In the genomic region with DNA sequence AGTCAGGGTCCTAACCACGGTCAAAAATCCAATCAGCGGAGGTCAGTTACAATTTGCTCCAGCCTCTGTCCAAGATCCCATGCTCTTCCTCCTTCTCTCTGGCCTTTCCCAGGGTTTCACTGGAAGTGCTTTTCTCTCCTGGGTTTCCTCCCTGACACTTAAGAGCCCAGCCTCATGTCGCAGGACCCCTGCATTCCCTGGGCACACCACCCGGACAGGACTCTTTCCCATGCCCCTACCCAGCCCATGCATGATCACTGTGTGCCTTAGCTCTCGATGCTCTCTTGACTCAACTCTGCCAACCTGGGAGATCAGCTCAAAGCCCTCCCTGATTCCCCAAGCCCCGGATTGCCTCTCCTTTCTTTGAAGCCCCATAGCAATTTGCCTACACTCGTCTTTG, we compare ENCODE assay signal across 22 cellular contexts. TPM values are rescaled to one million over a fixed set of nuclear protein-coding genes. Genes with fewer than 3 reads are reported as not detected.
DNase-seq lines count a peak whose midpoint lies in the region; ATAC-seq, FAIRE-seq and TF ChIP-seq lines count a peak whose summit lies in the region.
"Had no signal": no experiment of that assay in that cellular context is flagged by ENCODE, and none has a peak within 500 bp of the region (broad histone marks: within the 10 kb centered on the region; RNA-seq: fewer than 3 reads in every experiment).

No MANE protein-coding gene starts in this region.

- H3K9me2 ChIP-seq in Loucy (replicated peaks; ENCODE audit: low read depth, low read length) = no peaks in the 10 kb centered on the region

- H3K4me3 ChIP-seq in Loucy (ENCODE audit: low read length, poor library complexity, severe bottlenecking) = peak overlapping the region; percentile 56
- no peak overlapping the region for H3K4me3 ChIP-seq in astrocyte (ENCODE audit: insufficient read depth, low read depth, low read length)
- no peak overlapping the region for H3K4me3 ChIP-seq in neuronal stem cell (ENCODE audit: low read length in 2 of 2)
- H3K4me3 ChIP-seq: body of pancreas, K562, SJCRH30 had no signal

- peak overlapping the region; percentile 1 for H3K18ac ChIP-seq in neuronal stem cell (ENCODE audit: low read length)

- no peaks in the 10 kb centered on the region for H3K79me1 ChIP-seq in neuronal stem cell (ENCODE audit: low read depth, low read length)

- CTCF ChIA-PET in activated CD4-positive, alpha-beta T cell treated with anti-CD3 and anti-CD28 coated beads for 36 hours (lab: Charles Lee) = interaction anchor here (0.6 to 4.1 kb wide), 17 partner anchors 9 to 278 kb away, joined by 3 to 25 read pairs (median 4); a partner anchor contains a TSS

- peak overlapping the region; percentile 67 for H3K4me2 ChIP-seq in Loucy (ENCODE audit: low read depth, low read length, poor library complexity, severe bottlenecking)
- H3K4me2 ChIP-seq in astrocyte (ENCODE audit: low read length) = no peak overlapping the region
- no peak overlapping the region for H3K4me2 ChIP-seq in neuronal stem cell (ENCODE audit: insufficient read depth, low read length, poor library complexity, severe bottlenecking)

- H3K36me3 ChIP-seq in Loucy (ENCODE audit: insufficient read depth, low read length) (no peaks in the 10 kb centered on the region), astrocyte (ENCODE audit: insufficient read depth, low read length) (no peaks in the 10 kb centered on the region), neuronal stem cell (replicated peaks in 1 of 2; ENCODE audit: control insufficient read depth in 2 of 2, insufficient read depth in 2 of 2, low read length in 2 of 2) (no peaks in the 10 kb centered on the region)
- H3K36me3 ChIP-seq: SJCRH30 had no signal

- no peak for DNase-seq in activated CD4-positive, alpha-beta T cell treated with anti-CD3 and anti-CD28 coated beads for 36 hours
- DNase-seq in activated CD4-positive, alpha-beta T cell treated with anti-CD3 and anti-CD28 coated beads for 4 hours = no peak
- DNase-seq in astrocyte (ENCODE audit: low read depth) = no peak
- no peak for DNase-seq in neuronal stem cell (ENCODE audit: low spot score)
- DNase-seq in activated CD8-positive, alpha-beta memory T cell treated with anti-CD3 and anti-CD28 coated beads, Interleukin-2, amount 50 U/mL, for 4 hours = no peak
- no peak for DNase-seq in hippocampal formation (lab: John Stamatoyannopoulos, UW)
- DNase-seq: body of pancreas; effector CD8-positive, alpha-beta T cell; head of caudate nucleus; HFFc6 had no signal

- H4K20me1 ChIP-seq in Loucy (ENCODE audit: insufficient read depth, low read length, poor library complexity, severe bottlenecking) (no peaks in the 10 kb centered on the region), astrocyte (ENCODE audit: insufficient read depth, low read length) (no peaks in the 10 kb centered on the region)

- H3K36me3 Mint-ChIP-seq in activated CD4-positive, alpha-beta T cell treated with anti-CD3 and anti-CD28 coated beads for 36 hours (ENCODE audit: low read depth) = peaks cover 1% of the 10 kb centered on the region
- H3K36me3 Mint-ChIP-seq in astrocyte (ENCODE audit: low read depth, unreplicated experiment) = peaks cover 2% of the 10 kb centered on the region

- no peak overlapping the region for H2BK12ac ChIP-seq in neuronal stem cell (ENCODE audit: low read length)

- H3K23ac ChIP-seq in neuronal stem cell (ENCODE audit: low read depth, low read length, poor library complexity) = no peak overlapping the region

- H3F3A ChIP-seq in Loucy (ENCODE audit: low read depth) = no peaks in the 10 kb centered on the region

- H3K9ac ChIP-seq in Loucy (ENCODE audit: low read depth, low read length, poor library complexity, severe bottlenecking) (peak overlapping the region; percentile 69), astrocyte (ENCODE audit: low read length) (no peak overlapping the region), neuronal stem cell (ENCODE audit: low read depth, low read length, poor library complexity) (no peak overlapping the region)

- no peaks in the 10 kb centered on the region for H3K9me3 ChIP-seq in Loucy (ENCODE audit: insufficient read depth, low read depth, low read length)
- H3K9me3 ChIP-seq in astrocyte (ENCODE audit: insufficient read depth, low read depth, low read length) = no peaks in the 10 kb centered on the region
- no peaks in the 10 kb centered on the region for H3K9me3 ChIP-seq in neuronal stem cell (replicated peaks in 1 of 2; ENCODE audit: control insufficient read depth in 2 of 2, insufficient read depth in 1 of 2, low read depth in 1 of 2, low read length in 2 of 2)
- H3K9me3 ChIP-seq: body of pancreas, SJCRH30 had no signal

- H3K27ac Mint-ChIP-seq in activated CD4-positive, alpha-beta T cell treated with anti-CD3 and anti-CD28 coated beads for 36 hours = peak overlapping the region; percentile 14
- H3K27ac Mint-ChIP-seq in astrocyte (ENCODE audit: unreplicated experiment) = peak overlapping the region; percentile 29
- H3K27ac Mint-ChIP-seq: HFFc6 had no signal

- no peaks in the 10 kb centered on the region for H3K27me3 Mint-ChIP-seq in activated CD4-positive, alpha-beta T cell treated with anti-CD3 and anti-CD28 coated beads for 36 hours
- peaks cover 36% of the 10 kb centered on the region for H3K27me3 Mint-ChIP-seq in astrocyte (ENCODE audit: low read depth, unreplicated experiment)

- TF ChIP-seq CTCF in Loucy (conservative IDR thresholded peaks at IDR 0.05; ENCODE audit: low read length) = no peak
- TF ChIP-seq CTCF in astrocyte (IDR thresholded peaks at IDR 0.05; ENCODE audit: insufficient read depth, low read depth, low read length) = no peak

- no peak overlapping the region for H4K91ac ChIP-seq in neuronal stem cell (ENCODE audit: low read depth, low read length, poor library complexity)

- no peak overlapping the region for H3K27ac ChIP-seq in astrocyte (ENCODE audit: low read depth, low read length)
- no peak overlapping the region for H3K27ac ChIP-seq in neuronal stem cell (replicated peaks; ENCODE audit: low read length)
- H3K27ac ChIP-seq: body of pancreas, SJCRH30 had no signal

- WGBS in neuronal stem cell (ENCODE audit: extremely low coverage in 2 of 2, insufficient read length in 2 of 2, insufficient replicate concordance in 1 of 2), 2 donors = no CpG with 5 or more reads among the region's 7 CpGs

- intact Hi-C loops in activated CD4-positive, alpha-beta T cell treated with anti-CD3 and anti-CD28 coated beads for 36 hours (cut with DNase I, micrococcal nuclease) = no loop called here

- H3K4ac ChIP-seq in neuronal stem cell (ENCODE audit: low read length) = no peak overlapping the region

- H2BK5ac ChIP-seq in neuronal stem cell (ENCODE audit: low read length) = no peak overlapping the region

- FAIRE-seq in astrocyte (lab: Jason Lieb, UNC) = no peak
- FAIRE-seq: RCC 7860 had no signal

- H3K4me1 Mint-ChIP-seq in activated CD4-positive, alpha-beta T cell treated with anti-CD3 and anti-CD28 coated beads for 36 hours = peaks cover 40% of the 10 kb centered on the region
- H3K4me1 Mint-ChIP-seq in astrocyte (ENCODE audit: low read depth, unreplicated experiment) = peaks cover 11% of the 10 kb centered on the region

- POLR2A ChIA-PET in activated CD4-positive, alpha-beta T cell treated with anti-CD3 and anti-CD28 coated beads for 36 hours (lab: Charles Lee) = no interaction called here

- no peaks in the 10 kb centered on the region for H3K9me3 Mint-ChIP-seq in activated CD4-positive, alpha-beta T cell treated with anti-CD3 and anti-CD28 coated beads for 36 hours (ENCODE audit: low read depth)
- H3K9me3 Mint-ChIP-seq in astrocyte (ENCODE audit: unreplicated experiment) = no peaks in the 10 kb centered on the region
- H3K9me3 Mint-ChIP-seq: HFFc6 had no signal

- H3K27me3 ChIP-seq in Loucy (ENCODE audit: insufficient read depth, low read length, poor library complexity, severe bottlenecking) = no peaks in the 10 kb centered on the region
- peaks cover 21% of the 10 kb centered on the region for H3K27me3 ChIP-seq in astrocyte (ENCODE audit: insufficient read depth, low read length)
- H3K27me3 ChIP-seq in neuronal stem cell (ENCODE audit: control insufficient read depth in 3 of 3, insufficient read depth in 3 of 3, low read depth in 1 of 3, low read length in 3 of 3) = peaks cover 0 to 41% (median 0%) of the 10 kb centered on the region in 3 experiments
- H3K27me3 ChIP-seq: body of pancreas had no signal

- peak overlapping the region; percentile 83; the same call in 1 of the 2 replicates for H2AFZ ChIP-seq in Loucy (ENCODE audit: low read length)
- H2AFZ ChIP-seq in astrocyte (ENCODE audit: low read depth, low read length) = no peak overlapping the region
- H2AFZ ChIP-seq in neuronal stem cell (ENCODE audit: low read length) = peak overlapping the region; percentile 60

- no peak for ATAC-seq in activated CD4-positive, alpha-beta T cell treated with anti-CD3 and anti-CD28 coated beads for 36 hours
- ATAC-seq in HG02759 (IDR thresholded peaks at IDR 0.05; ENCODE audit: unreplicated experiment) = no peak
- ATAC-seq: body of pancreas had no signal

- no peak overlapping the region for H2BK15ac ChIP-seq in neuronal stem cell (ENCODE audit: low read length)

- H3K14ac ChIP-seq in neuronal stem cell (ENCODE audit: low read length) = no peak overlapping the region

- no peak overlapping the region for H4K8ac ChIP-seq in neuronal stem cell (ENCODE audit: low read depth, low read length)

- no peak overlapping the region for H3K4me3 Mint-ChIP-seq in activated CD4-positive, alpha-beta T cell treated with anti-CD3 and anti-CD28 coated beads for 36 hours
- H3K4me3 Mint-ChIP-seq in astrocyte (ENCODE audit: unreplicated experiment) = no peak overlapping the region
- H3K4me3 Mint-ChIP-seq: HFFc6 had no signal

- H3K79me2 ChIP-seq in Loucy (ENCODE audit: insufficient read depth, low read length) (no peaks in the 10 kb centered on the region), astrocyte (ENCODE audit: insufficient read depth, low read length) (no peaks in the 10 kb centered on the region)

- H3K4me1 ChIP-seq in Loucy (ENCODE audit: insufficient read depth, low read length, poor library complexity, severe bottlenecking) (peaks cover 37% of the 10 kb centered on the region), astrocyte (ENCODE audit: insufficient read depth, low read length) (no peaks in the 10 kb centered on the region), neuronal stem cell (ENCODE audit: control insufficient read depth in 2 of 2, insufficient read depth in 1 of 2, low read depth in 1 of 2, low read length in 2 of 2) (peaks cover 7 to 15% of the 10 kb centered on the region in 2 donors)
- H3K4me1 ChIP-seq: body of pancreas, SJCRH30 had no signal

- H2BK120ac ChIP-seq in neuronal stem cell (ENCODE audit: low read depth, low read length) = no peak overlapping the region

- H2AK5ac ChIP-seq in neuronal stem cell (ENCODE audit: low read depth, low read length) = no peak overlapping the region

RNA-seq across cellular contexts. Expression of a gene that starts 15.5 kb away (rescaled TPM):
- total RNA-seq in activated CD4-positive, alpha-beta T cell treated with anti-CD3 and anti-CD28 coated beads for 36 hours = under 1 TPM; 0.37 to 0.63 TPM
- 1.3 and 2.5 TPM in 2 replicates for total RNA-seq in astrocyte
- 16.3 TPM for polyA plus RNA-seq in neuronal stem cell (2013, experiment 1 of 2)
- 16.4 TPM for polyA plus RNA-seq in neuronal stem cell (2013, experiment 2 of 2)
- total RNA-seq: A172, body of pancreas, HFFc6, HT1080, lung microvascular endothelial cell, omental fat pad, SJCRH30, skeletal muscle tissue, subcutaneous adipose tissue, ureter had no signal

RNA-seq across cellular contexts. Expression of a gene that starts 18.1 kb away (rescaled TPM):
- total RNA-seq in activated CD4-positive, alpha-beta T cell treated with anti-CD3 and anti-CD28 coated beads for 36 hours = 1 to 10 TPM; 2.4 to 2.6 TPM
- 0.34 TPM in 1 of 2 replicates, not detected in the other for total RNA-seq in astrocyte
- 0.04 TPM for polyA plus RNA-seq in neuronal stem cell (2013, experiment 1 of 2)
- polyA plus RNA-seq in neuronal stem cell (2013, experiment 2 of 2) = 0.01 TPM
- total RNA-seq: A172, HT1080, lung microvascular endothelial cell, skeletal muscle tissue had no signal

RNA-seq across cellular contexts. Expression of a gene that starts 25.4 kb away (rescaled TPM):
- total RNA-seq in activated CD4-positive, alpha-beta T cell treated with anti-CD3 and anti-CD28 coated beads for 36 hours = 1 to 10 TPM; 6.4 to 6.6 TPM
- total RNA-seq in astrocyte = 8.4 and 9.8 TPM in 2 replicates
- polyA plus RNA-seq in neuronal stem cell (2013, experiment 1 of 2) = 14.6 TPM
- polyA plus RNA-seq in neuronal stem cell (2013, experiment 2 of 2) = 15.1 TPM

RNA-seq across cellular contexts. Expression of a gene that starts 46.8 kb away (rescaled TPM):
- 10 to 100 TPM; 79.0 to 81.1 TPM for total RNA-seq in activated CD4-positive, alpha-beta T cell treated with anti-CD3 and anti-CD28 coated beads for 36 hours
- 9.4 and 10.6 TPM in 2 replicates for total RNA-seq in astrocyte
- 31.6 TPM for polyA plus RNA-seq in neuronal stem cell (2013, experiment 1 of 2)
- polyA plus RNA-seq in neuronal stem cell (2013, experiment 2 of 2) = 33.0 TPM

RNA-seq across cellular contexts. Expression of a gene that starts 57.1 kb away (rescaled TPM):
- 10 to 100 TPM; 46.8 to 48.6 TPM for total RNA-seq in activated CD4-positive, alpha-beta T cell treated with anti-CD3 and anti-CD28 coated beads for 36 hours
- total RNA-seq in astrocyte = 36.6 and 37.8 TPM in 2 replicates
- polyA plus RNA-seq in neuronal stem cell (2013, experiment 1 of 2) = 51.0 TPM
- 47.9 TPM for polyA plus RNA-seq in neuronal stem cell (2013, experiment 2 of 2)
